ENCODE assay signal across 8 cellular contexts in the genomic region with DNA sequence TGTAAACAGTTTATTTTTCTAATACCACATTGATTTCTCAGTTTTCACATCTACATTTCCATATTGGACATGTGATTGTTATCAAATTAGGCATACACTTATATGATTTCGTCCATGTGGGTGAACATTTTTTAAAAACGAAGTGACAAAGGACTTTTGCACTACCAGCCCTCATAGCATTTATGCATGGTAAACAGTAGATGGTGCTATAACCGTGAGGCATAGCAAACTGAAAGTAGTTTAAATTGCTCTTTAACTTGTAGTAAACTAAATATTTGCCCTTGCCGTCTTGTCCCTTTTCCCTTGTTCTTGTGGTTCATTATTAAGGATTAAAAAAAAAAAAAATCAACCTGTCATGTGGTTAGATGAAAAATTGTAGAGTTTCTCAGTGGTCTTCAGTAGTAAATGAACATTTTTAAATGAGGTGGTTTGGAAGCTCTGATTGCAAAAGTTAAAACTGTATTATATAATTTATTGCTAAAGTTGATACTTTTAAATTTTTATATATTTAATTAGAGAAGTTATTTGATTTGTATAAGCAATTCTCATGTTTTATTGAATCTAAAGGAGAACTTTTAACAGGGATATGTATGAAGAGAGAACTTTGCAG. TPM values are rescaled to one million over a fixed set of nuclear protein-coding genes. Genes with fewer than 3 reads are reported as not detected.
DNase-seq lines count a peak whose midpoint lies in the region; ATAC-seq lines count a peak whose summit lies in the region.

No MANE protein-coding gene starts in this region.

- H3K27ac Mint-ChIP-seq in activated naive CD8-positive, alpha-beta T cell treated with anti-CD3 and anti-CD28 coated beads for 36 hours, result no peak overlapping the region

- ATAC-seq in GM18861 (IDR thresholded peaks at IDR 0.05; ENCODE audit: unreplicated experiment) (peak; percentile 90), HG03025 (IDR thresholded peaks at IDR 0.05; ENCODE audit: low FRiP score, unreplicated experiment) (peak; percentile 93), Right ventricle myocardium superior (ENCODE audit: poor library complexity) (peak; percentile 87)

- H3K4me1 Mint-ChIP-seq in activated naive CD8-positive, alpha-beta T cell treated with anti-CD3 and anti-CD28 coated beads for 36 hours, result peaks cover 11% of the 10 kb centered on the region

- intact Hi-C loops in Right ventricle myocardium superior (cut with DNase I), result loop anchor here (5.0 kb wide), 1 partner anchor 58 kb away; a partner anchor contains a TSS

- H3K9me3 Mint-ChIP-seq in activated naive CD8-positive, alpha-beta T cell treated with anti-CD3 and anti-CD28 coated beads for 36 hours, result no peaks in the 10 kb centered on the region

- DNase-seq in CMK (ENCODE audit: low read depth), result peak; percentile 15
- DNase-seq in NCI-H2107 (lab: John Stamatoyannopoulos, UW), result peak; percentile 6
- DNase-seq in activated naive CD8-positive, alpha-beta T cell treated with anti-CD3 and anti-CD28 coated beads for 36 hours, result no peak
- DNase-seq in Right ventricle myocardium superior, result no peak
- peak; percentile 81 for DNase-seq in renal cortical epithelial cell (ENCODE audit: low read depth)
- DNase-seq in activated effector memory CD4-positive, alpha-beta T cell treated with anti-CD3 and anti-CD28 coated beads, Interleukin-2, amount 50 U/mL, for 16 hours, result no peak

- no peaks in the 10 kb centered on the region for H3K36me3 Mint-ChIP-seq in activated naive CD8-positive, alpha-beta T cell treated with anti-CD3 and anti-CD28 coated beads for 36 hours

- peak overlapping the region; percentile 49 for H3K4me3 Mint-ChIP-seq in activated naive CD8-positive, alpha-beta T cell treated with anti-CD3 and anti-CD28 coated beads for 36 hours

- H3K27me3 Mint-ChIP-seq in activated naive CD8-positive, alpha-beta T cell treated with anti-CD3 and anti-CD28 coated beads for 36 hours, result no peaks in the 10 kb centered on the region

RNA-seq across cellular contexts. Expression of a gene that starts 24.0 kb away (rescaled TPM):
- total RNA-seq in activated naive CD8-positive, alpha-beta T cell treated with anti-CD3 and anti-CD28 coated beads for 36 hours, result not detected
- total RNA-seq in Right ventricle myocardium superior (not detected), renal cortical epithelial cell (not detected in 2 replicates)

RNA-seq across cellular contexts. Expression of a gene that starts 24.5 kb away (rescaled TPM):
- 10 to 100 TPM; 10.5 to 10.7 TPM for total RNA-seq in activated naive CD8-positive, alpha-beta T cell treated with anti-CD3 and anti-CD28 coated beads for 36 hours
- total RNA-seq in Right ventricle myocardium superior, result 3.0 TPM
- 12.2 and 16.4 TPM in 2 replicates for total RNA-seq in renal cortical epithelial cell

RNA-seq across cellular contexts. Expression of a gene that starts 30.7 kb away (rescaled TPM):
- under 1 TPM; 0.32 to 0.43 TPM for total RNA-seq in activated naive CD8-positive, alpha-beta T cell treated with anti-CD3 and anti-CD28 coated beads for 36 hours
- total RNA-seq in Right ventricle myocardium superior (19.8 TPM), renal cortical epithelial cell (23.3 and 60.3 TPM in 2 replicates)

RNA-seq across cellular contexts. Expression of a gene that starts 58.3 kb away (rescaled TPM):
- total RNA-seq in activated naive CD8-positive, alpha-beta T cell treated with anti-CD3 and anti-CD28 coated beads for 36 hours, result 1 to 10 TPM; 6.6 to 7.1 TPM
- 2.7 TPM for total RNA-seq in Right ventricle myocardium superior
- total RNA-seq in renal cortical epithelial cell, result 2.3 and 6.3 TPM in 2 replicates

RNA-seq across cellular contexts. Expression of a gene that starts 58.5 kb away (rescaled TPM):
- 10 to 100 TPM; 13.2 to 13.5 TPM for total RNA-seq in activated naive CD8-positive, alpha-beta T cell treated with anti-CD3 and anti-CD28 coated beads for 36 hours
- 4.0 TPM for total RNA-seq in Right ventricle myocardium superior
- total RNA-seq in renal cortical epithelial cell, result 14.6 and 15.5 TPM in 2 replicates

Comparison
In these comparisons a context has a peak if more than half of its experiments do, and no peak if none do; other contexts are left out.
1. DNase-seq: peak in CMK (single experiment), NCI-H2107 (single experiment) and renal cortical epithelial cell (single experiment); none in activated naive CD8-positive, alpha-beta T cell treated with anti-CD3 and anti-CD28 coated beads for 36 hours (single experiment), Right ventricle myocardium superior (single experiment) and activated effector memory CD4-positive, alpha-beta T cell treated with anti-CD3 and anti-CD28 coated beads, Interleukin-2, amount 50 U/mL, for 16 hours (single experiment).
2. RNA of a gene that starts 30.7 kb away (total RNA-seq): 23.3 to 60.3 TPM in renal cortical epithelial cell and 19.8 TPM in Right ventricle myocardium superior (single experiment); 0.32 to 0.43 TPM in activated naive CD8-positive, alpha-beta T cell treated with anti-CD3 and anti-CD28 coated beads for 36 hours; every median in the first group is over 10 times any median in the second.
3. Peak in every context shown above with its lines, with median percentiles within 50 percentile points of each other: ATAC-seq.